ENCODE assay signal across 1 cellular context in the genomic region with DNA sequence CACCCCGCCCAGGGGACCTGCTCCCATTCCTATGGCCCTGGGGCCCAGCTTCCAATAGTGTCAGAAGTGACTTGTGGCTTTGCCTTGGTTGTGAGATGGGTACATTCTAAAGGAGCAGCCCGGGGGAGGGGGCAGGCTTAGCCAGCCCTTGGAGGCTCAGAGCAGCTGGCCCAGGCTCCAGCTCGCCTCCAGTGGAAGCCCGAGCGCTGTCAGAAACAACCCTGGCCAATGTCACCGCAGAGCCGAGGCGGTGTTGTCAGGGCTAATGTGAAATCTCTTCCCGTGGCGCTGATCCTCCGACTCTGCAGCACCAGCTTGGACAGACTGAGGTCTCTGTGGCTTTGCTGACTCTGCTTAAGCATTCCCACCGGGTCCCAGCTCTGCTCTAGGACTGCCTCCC.
TF ChIP-seq lines count a peak whose summit lies in the region.

No MANE protein-coding gene starts in this region.

TF ChIP-seq in H1, 55 proteins besides CTCF, POLR2A, EP300 and RAD21 (continued from another document):
- TF ChIP-seq, protein P1, sequence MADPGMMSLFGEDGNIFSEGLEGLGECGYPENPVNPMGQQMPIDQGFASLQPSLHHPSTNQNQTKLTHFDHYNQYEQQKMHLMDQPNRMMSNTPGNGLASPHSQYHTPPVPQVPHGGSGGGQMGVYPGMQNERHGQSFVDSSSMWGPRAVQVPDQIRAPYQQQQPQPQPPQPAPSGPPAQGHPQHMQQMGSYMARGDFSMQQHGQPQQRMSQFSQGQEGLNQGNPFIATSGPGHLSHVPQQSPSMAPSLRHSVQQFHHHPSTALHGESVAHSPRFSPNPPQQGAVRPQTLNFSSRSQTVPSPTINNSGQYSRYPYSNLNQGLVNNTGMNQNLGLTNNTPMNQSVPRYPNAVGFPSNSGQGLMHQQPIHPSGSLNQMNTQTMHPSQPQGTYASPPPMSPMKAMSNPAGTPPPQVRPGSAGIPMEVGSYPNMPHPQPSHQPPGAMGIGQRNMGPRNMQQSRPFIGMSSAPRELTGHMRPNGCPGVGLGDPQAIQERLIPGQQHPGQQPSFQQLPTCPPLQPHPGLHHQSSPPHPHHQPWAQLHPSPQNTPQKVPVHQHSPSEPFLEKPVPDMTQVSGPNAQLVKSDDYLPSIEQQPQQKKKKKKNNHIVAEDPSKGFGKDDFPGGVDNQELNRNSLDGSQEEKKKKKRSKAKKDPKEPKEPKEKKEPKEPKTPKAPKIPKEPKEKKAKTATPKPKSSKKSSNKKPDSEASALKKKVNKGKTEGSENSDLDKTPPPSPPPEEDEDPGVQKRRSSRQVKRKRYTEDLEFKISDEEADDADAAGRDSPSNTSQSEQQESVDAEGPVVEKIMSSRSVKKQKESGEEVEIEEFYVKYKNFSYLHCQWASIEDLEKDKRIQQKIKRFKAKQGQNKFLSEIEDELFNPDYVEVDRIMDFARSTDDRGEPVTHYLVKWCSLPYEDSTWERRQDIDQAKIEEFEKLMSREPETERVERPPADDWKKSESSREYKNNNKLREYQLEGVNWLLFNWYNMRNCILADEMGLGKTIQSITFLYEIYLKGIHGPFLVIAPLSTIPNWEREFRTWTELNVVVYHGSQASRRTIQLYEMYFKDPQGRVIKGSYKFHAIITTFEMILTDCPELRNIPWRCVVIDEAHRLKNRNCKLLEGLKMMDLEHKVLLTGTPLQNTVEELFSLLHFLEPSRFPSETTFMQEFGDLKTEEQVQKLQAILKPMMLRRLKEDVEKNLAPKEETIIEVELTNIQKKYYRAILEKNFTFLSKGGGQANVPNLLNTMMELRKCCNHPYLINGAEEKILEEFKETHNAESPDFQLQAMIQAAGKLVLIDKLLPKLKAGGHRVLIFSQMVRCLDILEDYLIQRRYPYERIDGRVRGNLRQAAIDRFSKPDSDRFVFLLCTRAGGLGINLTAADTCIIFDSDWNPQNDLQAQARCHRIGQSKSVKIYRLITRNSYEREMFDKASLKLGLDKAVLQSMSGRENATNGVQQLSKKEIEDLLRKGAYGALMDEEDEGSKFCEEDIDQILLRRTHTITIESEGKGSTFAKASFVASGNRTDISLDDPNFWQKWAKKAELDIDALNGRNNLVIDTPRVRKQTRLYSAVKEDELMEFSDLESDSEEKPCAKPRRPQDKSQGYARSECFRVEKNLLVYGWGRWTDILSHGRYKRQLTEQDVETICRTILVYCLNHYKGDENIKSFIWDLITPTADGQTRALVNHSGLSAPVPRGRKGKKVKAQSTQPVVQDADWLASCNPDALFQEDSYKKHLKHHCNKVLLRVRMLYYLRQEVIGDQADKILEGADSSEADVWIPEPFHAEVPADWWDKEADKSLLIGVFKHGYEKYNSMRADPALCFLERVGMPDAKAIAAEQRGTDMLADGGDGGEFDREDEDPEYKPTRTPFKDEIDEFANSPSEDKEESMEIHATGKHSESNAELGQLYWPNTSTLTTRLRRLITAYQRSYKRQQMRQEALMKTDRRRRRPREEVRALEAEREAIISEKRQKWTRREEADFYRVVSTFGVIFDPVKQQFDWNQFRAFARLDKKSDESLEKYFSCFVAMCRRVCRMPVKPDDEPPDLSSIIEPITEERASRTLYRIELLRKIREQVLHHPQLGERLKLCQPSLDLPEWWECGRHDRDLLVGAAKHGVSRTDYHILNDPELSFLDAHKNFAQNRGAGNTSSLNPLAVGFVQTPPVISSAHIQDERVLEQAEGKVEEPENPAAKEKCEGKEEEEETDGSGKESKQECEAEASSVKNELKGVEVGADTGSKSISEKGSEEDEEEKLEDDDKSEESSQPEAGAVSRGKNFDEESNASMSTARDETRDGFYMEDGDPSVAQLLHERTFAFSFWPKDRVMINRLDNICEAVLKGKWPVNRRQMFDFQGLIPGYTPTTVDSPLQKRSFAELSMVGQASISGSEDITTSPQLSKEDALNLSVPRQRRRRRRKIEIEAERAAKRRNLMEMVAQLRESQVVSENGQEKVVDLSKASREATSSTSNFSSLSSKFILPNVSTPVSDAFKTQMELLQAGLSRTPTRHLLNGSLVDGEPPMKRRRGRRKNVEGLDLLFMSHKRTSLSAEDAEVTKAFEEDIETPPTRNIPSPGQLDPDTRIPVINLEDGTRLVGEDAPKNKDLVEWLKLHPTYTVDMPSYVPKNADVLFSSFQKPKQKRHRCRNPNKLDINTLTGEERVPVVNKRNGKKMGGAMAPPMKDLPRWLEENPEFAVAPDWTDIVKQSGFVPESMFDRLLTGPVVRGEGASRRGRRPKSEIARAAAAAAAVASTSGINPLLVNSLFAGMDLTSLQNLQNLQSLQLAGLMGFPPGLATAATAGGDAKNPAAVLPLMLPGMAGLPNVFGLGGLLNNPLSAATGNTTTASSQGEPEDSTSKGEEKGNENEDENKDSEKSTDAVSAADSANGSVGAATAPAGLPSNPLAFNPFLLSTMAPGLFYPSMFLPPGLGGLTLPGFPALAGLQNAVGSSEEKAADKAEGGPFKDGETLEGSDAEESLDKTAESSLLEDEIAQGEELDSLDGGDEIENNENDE (IDR thresholded peaks at IDR 0.05; ENCODE audit: insufficient replicate concordance, low read length), result no peak
- TF ChIP-seq TAF7 (optimal IDR thresholded peaks at IDR 0.05; ENCODE audit: borderline replicate concordance, low read depth, low read length), result no peak
- no peak for TF ChIP-seq PHF8 (conservative IDR thresholded peaks at IDR 0.05; ENCODE audit: low read depth, low read length)
- no peak for TF ChIP-seq SUZ12 (IDR thresholded peaks at IDR 0.05; ENCODE audit: low read length)
- TF ChIP-seq CTBP2 (IDR thresholded peaks at IDR 0.05; ENCODE audit: borderline replicate concordance, insufficient read depth, insufficient read length, low read length), result no peak
- no peak for TF ChIP-seq SIX5 (IDR thresholded peaks at IDR 0.05; ENCODE audit: low read depth, low read length)
- TF ChIP-seq, protein P2, sequence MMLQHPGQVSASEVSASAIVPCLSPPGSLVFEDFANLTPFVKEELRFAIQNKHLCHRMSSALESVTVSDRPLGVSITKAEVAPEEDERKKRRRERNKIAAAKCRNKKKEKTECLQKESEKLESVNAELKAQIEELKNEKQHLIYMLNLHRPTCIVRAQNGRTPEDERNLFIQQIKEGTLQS (IDR thresholded peaks at IDR 0.05; ENCODE audit: insufficient read depth, low read depth, low read length), result no peak
- no peak for TF ChIP-seq HDAC6 (IDR thresholded peaks at IDR 0.05; ENCODE audit: low read depth, low read length)
- TF ChIP-seq, protein P3, sequence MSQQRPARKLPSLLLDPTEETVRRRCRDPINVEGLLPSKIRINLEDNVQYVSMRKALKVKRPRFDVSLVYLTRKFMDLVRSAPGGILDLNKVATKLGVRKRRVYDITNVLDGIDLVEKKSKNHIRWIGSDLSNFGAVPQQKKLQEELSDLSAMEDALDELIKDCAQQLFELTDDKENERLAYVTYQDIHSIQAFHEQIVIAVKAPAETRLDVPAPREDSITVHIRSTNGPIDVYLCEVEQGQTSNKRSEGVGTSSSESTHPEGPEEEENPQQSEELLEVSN (IDR thresholded peaks at IDR 0.05), result no peak
- no peak for TF ChIP-seq FOSL1 (IDR thresholded peaks at IDR 0.05; ENCODE audit: insufficient read depth, low read depth, low read length)
- no peak for TF ChIP-seq JUND (IDR thresholded peaks at IDR 0.05; ENCODE audit: low read length)
- no peak for TF ChIP-seq BACH1 (IDR thresholded peaks at IDR 0.05; ENCODE audit: low read length)
